Comparison of ENCODE assay signal across 10 cellular contexts in the genomic region with DNA sequence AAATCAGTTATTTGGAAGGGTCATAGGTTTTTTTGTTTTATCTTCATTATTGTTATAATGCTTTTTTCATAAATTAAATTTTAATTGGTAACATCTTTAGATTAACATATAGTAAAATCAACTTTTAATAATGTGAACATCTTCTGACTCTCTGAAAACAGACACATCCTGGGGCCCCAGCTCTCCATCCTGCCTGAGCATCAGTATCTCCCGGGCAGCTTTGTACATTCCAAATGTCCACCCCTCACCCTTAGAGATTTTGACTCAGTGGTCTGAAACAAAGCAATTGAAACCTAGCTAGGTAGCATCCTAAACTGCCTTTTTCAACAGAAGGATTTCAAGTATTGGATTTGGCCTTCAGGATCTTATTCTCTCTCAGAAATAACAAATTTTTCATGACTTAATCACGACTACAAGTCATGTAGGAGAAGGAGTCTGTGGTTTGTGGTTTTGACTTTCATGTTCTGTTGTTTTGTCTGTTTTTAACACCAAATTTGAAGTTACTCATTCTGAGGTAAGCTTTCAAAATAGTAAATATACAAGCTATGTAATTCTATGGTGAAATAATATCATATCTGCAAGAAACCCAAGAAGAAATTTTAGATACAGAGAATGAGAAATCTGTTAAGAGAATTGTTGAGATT.
DNase-seq lines count a peak whose midpoint lies in the region; ATAC-seq, FAIRE-seq and TF ChIP-seq lines count a peak whose summit lies in the region.
"Had no signal": no experiment of that assay in that cellular context is flagged by ENCODE, and none has a peak within 500 bp of the region (broad histone marks: within the 10 kb centered on the region; RNA-seq: fewer than 3 reads in every experiment).

No MANE protein-coding gene starts in this region.

- DNase-seq in MCF 10A (ENCODE audit: unreplicated experiment) (peak; percentile 70), breast epithelium (ENCODE audit: low spot score in 2 of 2) (no peak), adipocyte (ENCODE audit: low read depth) (peak; percentile 83), urothelium cell line (ENCODE audit: low spot score) (peak; percentile 62), NCI-H2171 treated with DMSO at 0.1 percent for 48 hours (lab: John Stamatoyannopoulos, UW) (no peak), erythroblast (lab: John Stamatoyannopoulos, UW) (no peak), NCI-H526 treated with DMSO at 0.1 percent for 48 hours (lab: John Stamatoyannopoulos, UW) (no peak)
- DNase-seq: Calu3, KBM-7 had no signal

- peaks cover 11% of the 10 kb centered on the region for H3K9me3 Mint-ChIP-seq in MCF 10A (ENCODE audit: unreplicated experiment)

- H3K36me3 Mint-ChIP-seq in MCF 10A (ENCODE audit: insufficient read depth, unreplicated experiment): no peaks in the 10 kb centered on the region

- H3K27ac ChIP-seq in breast epithelium: no peak overlapping the region

- no TSS peak for BruUV-seq in MCF 10A (replicated peaks; lab: Mats Ljungman, UMichigan)

- CTCF ChIA-PET in MCF 10A (lab: Yijun Ruan, JAX): interaction anchor here (0.6 to 1.0 kb wide), 2 partner anchors 36 to 868 kb away, joined by 3 to 5 read pairs; no protein-coding TSS in a partner anchor

- POLR2A ChIA-PET in MCF 10A (lab: Yijun Ruan, JAX): interaction anchor here (0.9 to 1.2 kb wide), 3 partner anchors 24 to 53 kb away, joined by 3 to 5 read pairs (median 4); no protein-coding TSS in a partner anchor

- FAIRE-seq in urothelium cell line (lab: Jason Lieb, UNC): no peak

- TF ChIP-seq POLR2A in breast epithelium (IDR thresholded peaks at IDR 0.05) (no peak), erythroblast (IDR thresholded peaks at IDR 0.05; ENCODE audit: low read length) (no peak)

- peak overlapping the region; percentile 12 for H3K27ac Mint-ChIP-seq in MCF 10A (ENCODE audit: low read depth, unreplicated experiment)

- H3K36me3 ChIP-seq in breast epithelium: no peaks in the 10 kb centered on the region
- H3K36me3 ChIP-seq in adipocyte (ENCODE audit: control insufficient read depth, insufficient read depth, low read length, severe bottlenecking): no peaks in the 10 kb centered on the region

- H3K27me3 Mint-ChIP-seq in MCF 10A (ENCODE audit: insufficient read depth, unreplicated experiment): peaks cover 56% of the 10 kb centered on the region

- peak; percentile 84 for ATAC-seq in HG02938 (IDR thresholded peaks at IDR 0.05; ENCODE audit: unreplicated experiment)

- no peaks in the 10 kb centered on the region for H3K4me1 ChIP-seq in breast epithelium
- H3K4me1 ChIP-seq in adipocyte (ENCODE audit: control insufficient read depth, insufficient read depth, low read length): peaks cover 11% of the 10 kb centered on the region

- H3K4me3 ChIP-seq in breast epithelium (no peak overlapping the region), adipocyte (ENCODE audit: low read length) (no peak overlapping the region)

- no peak overlapping the region for H3K4me3 Mint-ChIP-seq in MCF 10A (ENCODE audit: unreplicated experiment)

- H3K9ac ChIP-seq in adipocyte (ENCODE audit: low read length): no peak overlapping the region

- no peaks in the 10 kb centered on the region for H3K9me3 ChIP-seq in breast epithelium
- no peaks in the 10 kb centered on the region for H3K9me3 ChIP-seq in adipocyte (ENCODE audit: control insufficient read depth, low read length)

- TF ChIP-seq CTCF in MCF 10A (IDR thresholded peaks at IDR 0.05; ENCODE audit: unreplicated experiment): no peak
- TF ChIP-seq CTCF in breast epithelium (IDR thresholded peaks at IDR 0.05): no peak

- no peaks in the 10 kb centered on the region for H3K27me3 ChIP-seq in breast epithelium
- no peaks in the 10 kb centered on the region for H3K27me3 ChIP-seq in adipocyte (replicated peaks; ENCODE audit: control insufficient read depth, insufficient read depth, low read length)

- intact Hi-C loops in MCF 10A (cut with micrococcal nuclease) (no loop called here), breast epithelium (cut with DNase I; ENCODE audit: low total_unique reads) (no loop called here)

- peaks cover 12% of the 10 kb centered on the region for H3K4me1 Mint-ChIP-seq in MCF 10A (ENCODE audit: insufficient read depth, unreplicated experiment)

Comparison
In these comparisons a context has a peak if more than half of its experiments do, and no peak if none do; other contexts are left out.
1. DNase-seq: peak in MCF 10A (single experiment), adipocyte (single experiment) and urothelium cell line (single experiment); none in breast epithelium (0 of 2), NCI-H2171 treated with DMSO at 0.1 percent for 48 hours (single experiment), erythroblast (0 of 2) and NCI-H526 treated with DMSO at 0.1 percent for 48 hours (single experiment).